8 cellular contexts compared by ENCODE assay signal in the genomic region with DNA sequence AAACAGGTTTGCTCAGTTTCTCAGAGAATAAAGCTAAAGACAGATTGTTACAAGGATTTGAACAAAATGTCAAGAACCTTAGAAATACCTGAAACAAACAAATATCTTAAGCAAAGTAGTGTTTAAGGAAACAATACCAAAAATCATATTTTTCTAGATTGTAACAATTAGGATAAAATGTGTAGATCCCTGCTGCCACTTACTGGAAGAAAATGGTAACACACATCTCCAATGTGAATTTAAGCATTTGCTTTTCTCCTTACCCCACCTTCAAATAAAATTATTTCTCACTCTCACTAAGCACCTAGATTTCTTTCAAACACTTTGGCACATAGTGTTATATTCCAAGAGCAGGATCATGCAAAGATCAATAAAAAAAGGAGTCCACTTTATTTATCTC. TPM values are rescaled to one million over a fixed set of nuclear protein-coding genes. Genes with fewer than 3 reads are reported as not detected.
DNase-seq lines count a peak whose midpoint lies in the region; ATAC-seq and TF ChIP-seq lines count a peak whose summit lies in the region.

No MANE protein-coding gene starts in this region.

- H3K4me1 ChIP-seq in DOHH2 (ENCODE audit: control insufficient read depth, low read length): peaks cover 15% of the 10 kb centered on the region
- peaks cover 11% of the 10 kb centered on the region for H3K4me1 ChIP-seq in KMS-11 (ENCODE audit: low read depth, poor library complexity, severe bottlenecking)
- no peaks in the 10 kb centered on the region for H3K4me1 ChIP-seq in body of pancreas

- H3K36me3 ChIP-seq in DOHH2 (ENCODE audit: control insufficient read depth, low read length) (peaks cover 30% of the 10 kb centered on the region), KMS-11 (ENCODE audit: insufficient read depth) (no peaks in the 10 kb centered on the region), body of pancreas (replicated peaks in 1 of 2; ENCODE audit: insufficient read depth in 1 of 2, low read depth in 2 of 2) (peaks cover 0 to 10% of the 10 kb centered on the region in 2 donors)

- H3K27ac ChIP-seq in DOHH2 (ENCODE audit: low read depth, low read length) (no peak overlapping the region), KMS-11 (no peak overlapping the region), body of pancreas (no peak overlapping the region), caudate nucleus (ENCODE audit: low read depth, low read length) (no peak overlapping the region)

- H3K4me3 Mint-ChIP-seq in nephron: no peak overlapping the region

- H4K20me1 ChIP-seq in DOHH2 (ENCODE audit: control insufficient read depth, insufficient read depth, low read depth, low read length) (no peaks in the 10 kb centered on the region), KMS-11 (ENCODE audit: insufficient read depth) (no peaks in the 10 kb centered on the region)

- no peaks in the 10 kb centered on the region for H3K4me1 Mint-ChIP-seq in nephron

- H3K27ac Mint-ChIP-seq in nephron: peak overlapping the region in 1 of 3 experiments; percentile 21

- no peak for DNase-seq in body of pancreas
- DNase-seq in dedifferentiated amniotic fluid mesenchymal stem cell (ENCODE audit: extremely low spot score): no peak
- no peak for DNase-seq in caudate nucleus (lab: John Stamatoyannopoulos, UW)

- no peaks in the 10 kb centered on the region for H3K9me3 Mint-ChIP-seq in nephron

- H3K4me3 ChIP-seq in DOHH2 (ENCODE audit: low read length): no peak overlapping the region
- no peak overlapping the region for H3K4me3 ChIP-seq in KMS-11 (IDR thresholded peaks at IDR 0.05; ENCODE audit: insufficient read depth, low read depth, low read length)
- H3K4me3 ChIP-seq in body of pancreas: no peak overlapping the region

- no peak overlapping the region for H2AFZ ChIP-seq in KMS-11 (ENCODE audit: low read depth)

- H3K27me3 ChIP-seq in DOHH2 (ENCODE audit: control insufficient read depth, low read length) (no peaks in the 10 kb centered on the region), KMS-11 (ENCODE audit: insufficient read depth, low read depth) (no peaks in the 10 kb centered on the region), body of pancreas (no peaks in the 10 kb centered on the region)

- intact Hi-C loops in body of pancreas (cut with DNase I): no loop called here

- no peak overlapping the region for H3K4me2 ChIP-seq in DOHH2 (ENCODE audit: low read length)
- no peak overlapping the region for H3K4me2 ChIP-seq in KMS-11

- no peaks in the 10 kb centered on the region for H3K79me2 ChIP-seq in DOHH2 (ENCODE audit: control insufficient read depth, low read length)
- no peaks in the 10 kb centered on the region for H3K79me2 ChIP-seq in KMS-11 (ENCODE audit: insufficient read depth, low read depth)

- H3K9me2 ChIP-seq in DOHH2 (replicated peaks; ENCODE audit: control insufficient read depth, low read length): no peaks in the 10 kb centered on the region

- no peaks in the 10 kb centered on the region for H3F3A ChIP-seq in DOHH2 (ENCODE audit: control insufficient read depth, insufficient read depth)

- no peak for TF ChIP-seq POLR2A in body of pancreas (IDR thresholded peaks at IDR 0.05)

- TF ChIP-seq CTCF in DOHH2 (IDR thresholded peaks at IDR 0.05; ENCODE audit: low read depth, low read length, poor library complexity, severe bottlenecking) (peak; percentile 55), KMS-11 (conservative IDR thresholded peaks at IDR 0.05; ENCODE audit: low read depth, low read length) (peak; percentile 67), body of pancreas (IDR thresholded peaks at IDR 0.05) (peak in 6 of 7 experiments; percentile 23 to 40 (median 32)), nephron (IDR thresholded peaks at IDR 0.05; ENCODE audit: unreplicated experiment in 3 of 3) (peak; percentile 52 to 62 (median 53))

- H3K27me3 Mint-ChIP-seq in nephron (ENCODE audit: low read depth): peaks cover 3% of the 10 kb centered on the region

- H3K9ac ChIP-seq in KMS-11: no peak overlapping the region

- no peak for ATAC-seq in body of pancreas
- ATAC-seq in HG02759 (IDR thresholded peaks at IDR 0.05; ENCODE audit: unreplicated experiment): no peak
- ATAC-seq in GM18873 (IDR thresholded peaks at IDR 0.05; ENCODE audit: low FRiP score, unreplicated experiment): no peak

- H3K9me3 ChIP-seq in DOHH2 (ENCODE audit: control insufficient read depth, insufficient read depth, low read length): no peaks in the 10 kb centered on the region
- no peaks in the 10 kb centered on the region for H3K9me3 ChIP-seq in body of pancreas

- H3K36me3 Mint-ChIP-seq in nephron (ENCODE audit: low read depth): peaks cover 37% of the 10 kb centered on the region

RNA-seq across cellular contexts. Expression of a gene that starts 34.9 kb away (rescaled TPM):
- total RNA-seq in body of pancreas: 10 to 100 TPM; 51.1 to 89.2 TPM
